26 cellular contexts compared by ENCODE assay signal in the genomic region with DNA sequence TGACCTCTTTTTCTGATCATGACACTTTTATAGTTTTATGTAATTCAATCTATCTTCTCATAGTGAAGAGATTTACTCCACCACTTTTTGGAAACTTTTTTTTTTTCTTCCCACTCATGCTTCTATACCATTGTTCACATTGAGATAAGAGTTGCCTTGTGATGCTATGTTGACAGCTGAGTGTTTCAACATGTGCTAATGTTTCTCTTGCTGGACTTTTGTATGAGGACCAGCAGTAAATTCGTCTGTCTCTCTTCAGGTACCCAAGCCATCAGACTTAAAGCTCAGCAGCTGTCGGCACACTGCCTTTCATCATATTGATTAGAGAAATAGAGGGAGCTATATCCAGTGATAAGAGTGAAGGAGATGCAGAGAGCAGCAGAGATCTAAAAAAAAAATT.
"Had no signal": no experiment of that assay in that cellular context is flagged by ENCODE, and none has a peak within 500 bp of the region (broad histone marks: within the 10 kb centered on the region; RNA-seq: fewer than 3 reads in every experiment).

No MANE protein-coding gene starts in this region.

- H3K27me3 ChIP-seq: esophagus muscularis mucosa, foreskin keratinocyte, gastroesophageal sphincter, hepatocyte, left lung had no signal

- H3K4me1 ChIP-seq: esophagus muscularis mucosa, gastroesophageal sphincter, heart left ventricle, left lung, lower lobe of right lung had no signal

- H2AFZ ChIP-seq: hepatocyte had no signal

- H3K27ac ChIP-seq: coronary artery, dorsolateral prefrontal cortex, esophagus muscularis mucosa, foreskin keratinocyte, gastroesophageal sphincter, heart left ventricle, hepatocyte, left lung, lower lobe of right lung had no signal

- FAIRE-seq: colon, endothelial cell of umbilical vein, frontal cortex had no signal

- ATAC-seq: foreskin keratinocyte; gastroesophageal sphincter; heart left ventricle; left colon; left lung; left ventricle myocardium superior; lower lobe of right lung; mucosa of descending colon; naive thymus-derived CD8-positive, alpha-beta T cell had no signal

- H3K4me2 ChIP-seq: hepatocyte had no signal

- H3K36me3 ChIP-seq: esophagus muscularis mucosa, gastroesophageal sphincter, heart left ventricle, left lung, lower lobe of right lung had no signal

- H3K79me2 ChIP-seq: hepatocyte had no signal

- H3K4me3 ChIP-seq: coronary artery, dorsolateral prefrontal cortex, esophagus muscularis mucosa, gastroesophageal sphincter, heart left ventricle, hepatocyte, left lung, lower lobe of right lung, mucosa of descending colon had no signal

- DNase-seq: dermis blood vessel endothelial cell; dorsolateral prefrontal cortex; effector CD4-positive, alpha-beta T cell; effector memory CD4-positive, alpha-beta T cell; foreskin keratinocyte; heart left ventricle; hypothalamus; immature natural killer cell; islet precursor cell; kidney; kidney glomerular epithelial cell; left colon; left lung; left ventricle myocardium superior; lower lobe of right lung; mesenchymal stem cell; mucosa of descending colon; naive B cell; naive thymus-derived CD8-positive, alpha-beta T cell had no signal

- H3K9me3 ChIP-seq: esophagus muscularis mucosa, gastroesophageal sphincter, lower lobe of right lung, mucosa of descending colon had no signal
